ENCODE assay signal across 9 cellular contexts in the genomic region with DNA sequence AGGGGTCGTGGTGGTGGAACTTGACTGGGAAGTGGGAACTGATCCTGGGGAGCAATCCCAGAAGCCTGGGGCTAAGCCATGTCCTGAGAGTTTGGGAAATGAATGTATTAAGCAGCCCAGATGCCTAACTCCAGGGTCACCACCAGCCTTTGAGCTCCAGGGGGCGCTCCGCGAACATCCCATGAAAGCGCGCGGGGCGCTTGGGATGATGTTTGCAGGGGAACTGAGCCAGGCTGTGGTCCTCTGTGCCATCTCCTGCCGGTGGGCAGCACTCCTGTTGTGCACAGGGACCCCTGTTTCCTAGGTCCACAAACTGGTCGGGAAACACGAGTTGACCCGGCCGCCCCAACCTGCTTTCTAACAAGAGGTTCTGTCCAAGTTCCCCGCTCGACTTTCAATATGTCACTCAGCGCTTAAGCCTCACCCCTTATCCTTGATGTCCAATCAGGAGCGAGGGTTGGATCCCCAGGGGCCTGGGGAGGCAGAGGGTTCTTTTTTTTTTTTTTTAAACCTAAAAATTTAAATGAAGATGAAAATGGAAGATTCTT. TPM values are rescaled to one million over a fixed set of nuclear protein-coding genes. Genes with fewer than 3 reads are reported as not detected.
A peak's percentile ranks its signal among the peaks of the same experiment; 100 is the strongest.
DNase-seq lines count a peak whose midpoint lies in the region; ATAC-seq and TF ChIP-seq lines count a peak whose summit lies in the region.
"Had no signal": no experiment of that assay in that cellular context is flagged by ENCODE, and none has a peak within 500 bp of the region (broad histone marks: within the 10 kb centered on the region; RNA-seq: fewer than 3 reads in every experiment).

No MANE protein-coding gene starts in this region.

- CTCF ChIA-PET in CD8-positive, alpha-beta T cell (lab: Charles Lee): interaction anchor here (0.6 to 7.1 kb wide), 29 partner anchors 8 to 512 kb away, joined by 3 to 106 read pairs (median 4); a partner anchor contains a TSS

- peaks cover 2% of the 10 kb centered on the region for H3K4me1 Mint-ChIP-seq in CD8-positive, alpha-beta T cell (ENCODE audit: low read depth)
- H3K4me1 Mint-ChIP-seq in GM23338: peaks cover 26% of the 10 kb centered on the region
- H3K4me1 Mint-ChIP-seq in activated naive CD8-positive, alpha-beta T cell treated with anti-CD3 and anti-CD28 coated beads, Interleukin-2, amount 50 U/mL, for 24 hours: no peaks in the 10 kb centered on the region

- no peak overlapping the region for H3K27ac ChIP-seq in CD8-positive, alpha-beta T cell (ENCODE audit: low read depth, low read length)
- no peak overlapping the region for H3K27ac ChIP-seq in GM23338 (ENCODE audit: low read depth)
- no peak overlapping the region for H3K27ac ChIP-seq in heart left ventricle
- no peak overlapping the region for H3K27ac ChIP-seq in tibial artery

- POLR2A ChIA-PET in CD8-positive, alpha-beta T cell (lab: Charles Lee): interaction anchor here (1.0 to 1.7 kb wide), 2 partner anchors 50 to 53 kb away, joined by 4 to 9 read pairs; a partner anchor contains a TSS

- TF ChIP-seq POLR2A in heart left ventricle (IDR thresholded peaks at IDR 0.05): no peak

- no peaks in the 10 kb centered on the region for H4K20me1 ChIP-seq in GM23338 (replicated peaks; ENCODE audit: insufficient read depth)

- no peaks in the 10 kb centered on the region for H3K9me2 ChIP-seq in GM23338 (ENCODE audit: insufficient read depth)

- no peaks in the 10 kb centered on the region for H3K27me3 ChIP-seq in CD8-positive, alpha-beta T cell (ENCODE audit: insufficient read depth, low read length)
- no peaks in the 10 kb centered on the region for H3K27me3 ChIP-seq in GM23338 (ENCODE audit: insufficient read depth)
- peaks cover 0 to 9% (median 0%) of the 10 kb centered on the region in 9 donors for H3K27me3 ChIP-seq in heart left ventricle
- peaks cover 0 to 2% of the 10 kb centered on the region in 2 donors for H3K27me3 ChIP-seq in tibial artery

- H3K9me3 ChIP-seq in CD8-positive, alpha-beta T cell (ENCODE audit: low read length): no peaks in the 10 kb centered on the region
- H3K9me3 ChIP-seq in heart left ventricle: peaks cover 0 to 13% (median 7%) of the 10 kb centered on the region in 12 donors
- peaks cover 0 to 6% (median 0%) of the 10 kb centered on the region in 3 donors for H3K9me3 ChIP-seq in tibial artery

- H3K4me2 ChIP-seq in GM23338: peak overlapping the region; percentile 70

- H3K4me3 ChIP-seq in CD8-positive, alpha-beta T cell (ENCODE audit: low read depth, low read length): peak overlapping the region; percentile 74
- H3K4me3 ChIP-seq in GM23338 (peak overlapping the region; percentile 62), heart left ventricle (peak overlapping the region in 10 of 12 donors; percentile 30 to 79 (median 54)), tibial artery (peak overlapping the region; percentile 44 to 45)

- peak; percentile 85 for TF ChIP-seq CTCF in CD8-positive, alpha-beta T cell (IDR thresholded peaks at IDR 0.05)
- TF ChIP-seq CTCF in GM23338 (conservative IDR thresholded peaks at IDR 0.05; ENCODE audit: low read depth in 2 of 2) (peak; percentile 88 to 96), heart left ventricle (IDR thresholded peaks at IDR 0.05) (peak; percentile 79 to 96 (median 90)), tibial artery (IDR thresholded peaks at IDR 0.05) (peak; percentile 84 to 85)

- H3K79me2 ChIP-seq in GM23338 (replicated peaks; ENCODE audit: insufficient read depth): no peaks in the 10 kb centered on the region

- no peaks in the 10 kb centered on the region for H3K36me3 ChIP-seq in CD8-positive, alpha-beta T cell (ENCODE audit: insufficient read depth, low read length)
- H3K36me3 ChIP-seq in GM23338 (ENCODE audit: insufficient read depth) (no peaks in the 10 kb centered on the region), heart left ventricle (no peaks in the 10 kb centered on the region), tibial artery (no peaks in the 10 kb centered on the region)

- H3K27me3 Mint-ChIP-seq in CD8-positive, alpha-beta T cell (ENCODE audit: low read depth): peaks cover 5% of the 10 kb centered on the region
- H3K27me3 Mint-ChIP-seq in GM23338 (ENCODE audit: insufficient read depth, low read depth, poor library complexity): peaks cover 2% of the 10 kb centered on the region
- peaks cover 10% of the 10 kb centered on the region for H3K27me3 Mint-ChIP-seq in activated naive CD8-positive, alpha-beta T cell treated with anti-CD3 and anti-CD28 coated beads, Interleukin-2, amount 50 U/mL, for 24 hours

- intact Hi-C loops in CD8-positive, alpha-beta T cell (cut with DNase I, micrococcal nuclease): loop anchor here (1.0 to 2.0 kb wide), 5 partner anchors 31 to 430 kb away; no protein-coding TSS in a partner anchor
- intact Hi-C loops in heart left ventricle (cut with DNase I): loop anchor here (1.0 to 10.0 kb wide), 12 partner anchors 31 to 432 kb away; a partner anchor contains a TSS
- intact Hi-C loops in tibial artery (cut with DNase I; ENCODE audit: low total_unique reads): loop anchor here (5.0 to 10.0 kb wide), 3 partner anchors 49 to 429 kb away; a partner anchor contains a TSS

- WGBS in heart left ventricle, 4 donors: 0 to 1% (median 1%) methylated on average over 10 to 17 of the region's 17 CpGs

- H3F3A ChIP-seq in GM23338 (replicated peaks; ENCODE audit: low read depth): no peaks in the 10 kb centered on the region

- no peaks in the 10 kb centered on the region for H3K36me3 Mint-ChIP-seq in CD8-positive, alpha-beta T cell
- no peaks in the 10 kb centered on the region for H3K36me3 Mint-ChIP-seq in GM23338 (ENCODE audit: low read depth)
- peaks cover 1% of the 10 kb centered on the region for H3K36me3 Mint-ChIP-seq in activated naive CD8-positive, alpha-beta T cell treated with anti-CD3 and anti-CD28 coated beads, Interleukin-2, amount 50 U/mL, for 24 hours (ENCODE audit: low read depth)

- DNase-seq in CD8-positive, alpha-beta T cell: peak; percentile 52 to 83 (median 63)
- DNase-seq in GM23338 (ENCODE audit: low spot score): peak; percentile 93
- DNase-seq in NCI-H1105 (lab: John Stamatoyannopoulos, UW): peak; percentile 64
- peak; percentile 52 for DNase-seq in T follicular helper cell (ENCODE audit: low read depth)
- peak; percentile 79 for DNase-seq in activated naive CD8-positive, alpha-beta T cell treated with anti-CD3 and anti-CD28 coated beads, Interleukin-2, amount 50 U/mL, for 24 hours
- DNase-seq in heart left ventricle: peak; percentile 72 to 86 (median 76)
- DNase-seq in pons (ENCODE audit: low spot score): peak; percentile 84
- peak; percentile 79 to 82 for DNase-seq in tibial artery

- H3K4me3 Mint-ChIP-seq in CD8-positive, alpha-beta T cell: peak overlapping the region; percentile 76
- peak overlapping the region; percentile 72 for H3K4me3 Mint-ChIP-seq in GM23338
- H3K4me3 Mint-ChIP-seq in activated naive CD8-positive, alpha-beta T cell treated with anti-CD3 and anti-CD28 coated beads, Interleukin-2, amount 50 U/mL, for 24 hours: peak overlapping the region; percentile 76

- peak; percentile 94 for ATAC-seq in CD8-positive, alpha-beta T cell
- peak; percentile 93 for ATAC-seq in GM23338
- ATAC-seq in activated naive CD8-positive, alpha-beta T cell treated with anti-CD3 and anti-CD28 coated beads, Interleukin-2, amount 50 U/mL, for 24 hours: peak; percentile 92
- peak; percentile 94 to 99 (median 98) for ATAC-seq in heart left ventricle

- peak overlapping the region; percentile 60; the same call in 1 of the 2 replicates for H2AFZ ChIP-seq in GM23338

- H3K9me3 Mint-ChIP-seq in CD8-positive, alpha-beta T cell: peaks cover 4% of the 10 kb centered on the region
- no peaks in the 10 kb centered on the region; the same call in 2 of the 3 replicates for H3K9me3 Mint-ChIP-seq in GM23338
- H3K9me3 Mint-ChIP-seq in activated naive CD8-positive, alpha-beta T cell treated with anti-CD3 and anti-CD28 coated beads, Interleukin-2, amount 50 U/mL, for 24 hours: peaks cover 8% of the 10 kb centered on the region

- no peaks in the 10 kb centered on the region for H3K4me1 ChIP-seq in CD8-positive, alpha-beta T cell (ENCODE audit: insufficient read depth, low read length)
- peaks cover 19% of the 10 kb centered on the region for H3K4me1 ChIP-seq in GM23338 (ENCODE audit: insufficient read depth)
- no peaks in the 10 kb centered on the region for H3K4me1 ChIP-seq in heart left ventricle
- no peaks in the 10 kb centered on the region for H3K4me1 ChIP-seq in tibial artery

- H3K27ac Mint-ChIP-seq in CD8-positive, alpha-beta T cell: no peak overlapping the region
- peak overlapping the region; percentile 39; the same call in 1 of the 2 replicates for H3K27ac Mint-ChIP-seq in GM23338
- no peak overlapping the region for H3K27ac Mint-ChIP-seq in activated naive CD8-positive, alpha-beta T cell treated with anti-CD3 and anti-CD28 coated beads, Interleukin-2, amount 50 U/mL, for 24 hours

TF ChIP-seq in GM23338, 12 proteins besides CTCF, POLR2A, EP300 and RAD21 (continues in another document):
- TF ChIP-seq POLR2AphosphoS5 (IDR thresholded peaks at IDR 0.05; ENCODE audit: low read depth): 0 out of 2 replicates have a peak, but pooled peaks have one; percentile 26

RNA-seq across cellular contexts. Expression of a gene that starts 14.4 kb away (rescaled TPM):
- not detected for total RNA-seq in CD8-positive, alpha-beta T cell
- not detected in 2 replicates for total RNA-seq in GM23338 (2014; rRNA removed; shearing (Covaris generic))
- polyA plus RNA-seq in GM23338 (2016; fragmentation: Nextera tagmentation; extraction: Ambion mirVana): 0.47 TPM in 1 of 2 replicates, not detected in the other
- not detected for total RNA-seq in heart left ventricle
- not detected for polyA plus RNA-seq in heart left ventricle
- total RNA-seq: T-helper 2 cell treated with Interferon-gamma antibody and Interleukin-4, amounts not matched to agents 100 ng/mL and 5 ng/mL, for 36 hours had no signal

RNA-seq across cellular contexts. Expression of a gene that starts 40.9 kb away (rescaled TPM):
- 10 to 100 TPM; 19.0 to 22.6 TPM for total RNA-seq in CD8-positive, alpha-beta T cell
- total RNA-seq in GM23338 (2014; rRNA removed; shearing (Covaris generic)): 8.6 and 8.9 TPM in 2 replicates
- 6.5 and 7.2 TPM in 2 replicates for polyA plus RNA-seq in GM23338 (2016; fragmentation: Nextera tagmentation; extraction: Ambion mirVana)
- 10 to 100 TPM; 12.8 to 49.1 (median 28.7) TPM for total RNA-seq in heart left ventricle
- polyA plus RNA-seq in heart left ventricle: 10 to 100 TPM; 13.8 to 19.7 TPM

RNA-seq across cellular contexts. Expression of a gene that starts 53.1 kb away (rescaled TPM):
- 100 to 1,000 TPM; 351 to 365 TPM for total RNA-seq in CD8-positive, alpha-beta T cell
- total RNA-seq in GM23338 (2014; rRNA removed; shearing (Covaris generic)): 403 and 426 TPM in 2 replicates
- polyA plus RNA-seq in GM23338 (2016; fragmentation: Nextera tagmentation; extraction: Ambion mirVana): 553 and 579 TPM in 2 replicates
- total RNA-seq in heart left ventricle: 10 to 100 TPM; 44.3 to 94.3 (median 70.5) TPM
- 100 to 1,000 TPM in 1 of 2 donors, 10 to 100 TPM in 1; 72.5 to 169 TPM for polyA plus RNA-seq in heart left ventricle

RNA-seq across cellular contexts. Expression of a gene that starts 55.2 kb away (rescaled TPM):
- total RNA-seq in CD8-positive, alpha-beta T cell: not detected
- total RNA-seq in GM23338 (2014; rRNA removed; shearing (Covaris generic)): not detected in 2 replicates
- polyA plus RNA-seq in GM23338 (2016; fragmentation: Nextera tagmentation; extraction: Ambion mirVana) (0.63 TPM in 1 of 2 replicates, not detected in the other), heart left ventricle (under 1 TPM in 1 of 2 donors, not detected in 1; 0.15 TPM)
- total RNA-seq in heart left ventricle: 1 to 10 TPM in 2 of 9 donors, not detected in 7; 1.2 to 8.2 TPM
